In the genomic region with DNA sequence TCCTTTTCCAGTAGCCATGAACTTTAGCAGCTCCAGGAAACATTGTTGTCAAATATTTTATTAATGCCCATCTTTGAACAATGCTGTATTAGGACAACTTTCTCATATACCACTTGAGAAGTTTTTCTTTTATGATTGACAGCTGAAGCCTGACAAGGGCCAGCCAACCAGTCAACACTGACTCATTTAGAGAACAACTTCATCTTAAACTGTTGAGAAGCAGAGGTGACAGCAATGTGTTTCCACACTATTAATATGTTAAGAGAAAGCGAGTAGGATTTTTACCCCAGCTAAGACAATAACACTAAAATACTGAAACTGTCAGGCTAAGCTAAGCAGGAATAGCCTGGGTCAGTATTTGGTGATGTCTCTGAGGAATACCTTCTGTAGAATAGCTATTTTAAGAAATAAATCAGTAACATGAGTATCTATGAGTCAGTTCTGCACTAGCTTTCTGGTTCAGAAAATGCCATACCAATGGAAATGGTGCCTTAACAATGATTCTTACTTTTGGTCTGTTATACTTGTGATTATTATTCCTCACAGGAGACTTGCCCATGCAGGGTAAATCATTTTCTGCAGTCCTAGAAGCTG, we compare ENCODE assay signal across 13 cellular contexts.
DNase-seq lines count a peak whose midpoint lies in the region; ATAC-seq, FAIRE-seq and TF ChIP-seq lines count a peak whose summit lies in the region.
"Had no signal": no experiment of that assay in that cellular context is flagged by ENCODE, and none has a peak within 500 bp of the region (broad histone marks: within the 10 kb centered on the region; RNA-seq: fewer than 3 reads in every experiment).

No MANE protein-coding gene starts in this region.

- no peaks in the 10 kb centered on the region for H3K27me3 ChIP-seq in foreskin keratinocyte

- FAIRE-seq in GM12892 (lab: Jason Lieb, UNC), result no peak

- DNase-seq in foreskin keratinocyte (peak in 1 of 2 donors; percentile 31), posterior vena cava (ENCODE audit: low spot score) (no peak), NK-92 (lab: John Stamatoyannopoulos, UW; ENCODE audit: unreplicated experiment) (no peak), ACHN (no peak), GM12892 (ENCODE audit: insufficient read length) (no peak)
- DNase-seq: activated CD8-positive, alpha-beta memory T cell treated with anti-CD3 and anti-CD28 coated beads, Interleukin-2, amount 10 ng/mL, durations not matched to agents 7 days and 5 days; erythroblast; naive thymus-derived CD4-positive, alpha-beta T cell; NCI-H146; stimulated activated CD8-positive, alpha-beta memory T cell treated with anti-CD3 and anti-CD28 coated beads, Interleukin-4, amount 100 ng/mL, for 48 hours had no signal

- intact Hi-C loops in posterior vena cava (cut with DNase I), result no loop called here

- TF ChIP-seq CTCF in foreskin keratinocyte (conservative IDR thresholded peaks at IDR 0.05), result no peak

- no peak for TF ChIP-seq POLR2A in GM12892 (IDR thresholded peaks at IDR 0.05; ENCODE audit: low read depth, low read length)

- in situ Hi-C loops in ACHN (cut with HindIII; ENCODE audit: low pct_ligation_motif_present, low pct_unique_long_range_greater_than_20kb, low sequenced_read_pairs), result no loop called here

- ATAC-seq in GM19035 (IDR thresholded peaks at IDR 0.05; ENCODE audit: unreplicated experiment), result peak; percentile 77
- peak; percentile 97 for ATAC-seq in HG02610 (IDR thresholded peaks at IDR 0.05; ENCODE audit: unreplicated experiment)
- peak; percentile 88 for ATAC-seq in HG03354 (IDR thresholded peaks at IDR 0.05; ENCODE audit: poor library complexity, severe bottlenecking, unreplicated experiment)
- peak; percentile 51 for ATAC-seq in foreskin keratinocyte
- ATAC-seq: activated CD8-positive, alpha-beta memory T cell treated with anti-CD3 and anti-CD28 coated beads, Interleukin-2, amount 10 ng/mL, durations not matched to agents 7 days and 5 days; naive thymus-derived CD4-positive, alpha-beta T cell had no signal

- no peak overlapping the region for H3K27ac ChIP-seq in foreskin keratinocyte

- H3K4me1 ChIP-seq in foreskin keratinocyte, result no peaks in the 10 kb centered on the region
